In the genomic region with DNA sequence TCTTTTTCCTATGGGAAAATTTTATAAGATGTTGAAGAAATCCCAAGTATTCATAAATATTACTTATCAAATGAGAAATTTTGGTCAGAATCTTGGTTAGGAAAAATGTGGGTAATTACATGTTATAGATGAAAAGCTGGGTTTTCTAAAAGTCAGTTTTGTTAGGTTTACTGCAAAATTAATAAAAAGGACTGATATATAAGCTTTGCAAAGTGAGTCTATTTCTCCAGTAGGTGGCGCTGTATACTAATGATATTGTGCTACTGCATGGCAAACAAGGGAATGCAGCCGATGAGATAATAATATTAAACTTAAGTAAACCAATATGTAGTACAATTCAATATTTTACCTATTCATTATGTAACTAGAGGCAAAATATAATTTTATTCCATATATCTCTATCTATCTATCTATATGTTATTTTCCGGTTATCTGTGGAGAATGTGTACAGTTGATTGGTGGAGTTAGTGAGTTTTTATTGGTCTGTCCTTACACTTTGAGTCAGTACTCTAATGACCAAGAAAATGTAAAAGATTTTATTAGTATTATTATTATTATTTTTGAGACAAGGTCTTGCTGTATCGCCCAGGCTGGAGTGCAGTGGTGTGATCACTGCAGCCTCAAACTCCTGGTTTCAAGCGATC, we compare ENCODE assay signal across 10 cellular contexts. TPM values are rescaled to one million over a fixed set of nuclear protein-coding genes. Genes with fewer than 3 reads are reported as not detected.
DNase-seq lines count a peak whose midpoint lies in the region; ATAC-seq and TF ChIP-seq lines count a peak whose summit lies in the region.
"Had no signal": no experiment of that assay in that cellular context is flagged by ENCODE, and none has a peak within 500 bp of the region (broad histone marks: within the 10 kb centered on the region; RNA-seq: fewer than 3 reads in every experiment).

No MANE protein-coding gene starts in this region.

- H3K27me3 ChIP-seq in foreskin keratinocyte = no peaks in the 10 kb centered on the region
- H3K27me3 ChIP-seq: BLaER1 had no signal

- no peak overlapping the region for H3K27ac ChIP-seq in foreskin keratinocyte
- H3K27ac ChIP-seq: BLaER1 had no signal

- ATAC-seq in HG02610 (IDR thresholded peaks at IDR 0.05; ENCODE audit: unreplicated experiment) = peak; percentile 77
- peak; percentile 63 for ATAC-seq in foreskin keratinocyte

- peak; percentile 84 for TF ChIP-seq CTCF in foreskin keratinocyte (conservative IDR thresholded peaks at IDR 0.05)

- no peaks in the 10 kb centered on the region for H3K4me1 ChIP-seq in foreskin keratinocyte
- H3K4me1 ChIP-seq: BLaER1 had no signal

- DNase-seq in SIG-M5 treated with dmso at 0.1 percent for 504 hours (lab: John Stamatoyannopoulos, UW; ENCODE audit: unreplicated experiment) (peak; percentile 72), SIG-M5 (lab: John Stamatoyannopoulos, UW) (no peak), NCI-H1694 (lab: John Stamatoyannopoulos, UW) (peak; percentile 87), SW480 (ENCODE audit: low spot score) (peak; percentile 53), foreskin keratinocyte (peak in 1 of 2 donors; percentile 32), renal cortical epithelial cell (ENCODE audit: low read depth) (peak; percentile 69), retina (no peak)

RNA-seq across cellular contexts. Expression of a gene that starts 32.9 kb away (rescaled TPM):
- total RNA-seq in foreskin keratinocyte (9.3 and 10.2 TPM in 2 replicates), renal cortical epithelial cell (6.4 and 18.3 TPM in 2 replicates)
- 1.9 and 2.7 TPM in 2 replicates for polyA plus RNA-seq in foreskin keratinocyte

RNA-seq across cellular contexts. Expression of a gene that starts 58.3 kb away (rescaled TPM):
- total RNA-seq in foreskin keratinocyte (0.24 and 0.25 TPM in 2 replicates), renal cortical epithelial cell (0.69 and 0.89 TPM in 2 replicates)
- polyA plus RNA-seq in foreskin keratinocyte = 0.18 and 0.38 TPM in 2 replicates
- total RNA-seq: activated naive CD4-positive, alpha-beta T cell treated with anti-CD3 and anti-CD28 coated beads, Interleukin-2, amount 50 U/mL, for 72 hours had no signal

Comparison
In these comparisons a context has a peak if more than half of its experiments do, and no peak if none do; other contexts are left out.
1. DNase-seq: peak in SIG-M5 treated with dmso at 0.1 percent for 504 hours (single experiment), NCI-H1694 (single experiment), SW480 (single experiment) and renal cortical epithelial cell (single experiment); none in SIG-M5 (single experiment) and retina (single experiment).